Comparison of ENCODE assay signal across 1 cellular context in genomic region chr20:555933-556332, GRCh38.
A peak's percentile ranks its signal among the peaks of the same experiment; 100 is the strongest.
TF ChIP-seq lines count a peak whose summit lies in the region.

No MANE protein-coding gene starts in this region.

TF ChIP-seq in HepG2, 621 proteins besides CTCF, POLR2A, EP300 and RAD21 (continued from another document and continues in another):
- TF ChIP-seq MEIS2 (CRISPR knock-in tag; IDR thresholded peaks at IDR 0.05) = no peak
- TF ChIP-seq ZNF660 (CRISPR knock-in tag; IDR thresholded peaks at IDR 0.05; ENCODE audit: borderline replicate concordance, low read depth) = no peak
- TF ChIP-seq ZNF570 (CRISPR knock-in tag; IDR thresholded peaks at IDR 0.05; ENCODE audit: borderline replicate concordance) = no peak
- TF ChIP-seq ZFP82 (CRISPR knock-in tag; IDR thresholded peaks at IDR 0.05; ENCODE audit: borderline replicate concordance) = no peak
- no peak for TF ChIP-seq ZNF337 (CRISPR knock-in tag; IDR thresholded peaks at IDR 0.05; ENCODE audit: borderline replicate concordance, low read depth)
- no peak for TF ChIP-seq TGIF2 (CRISPR knock-in tag; IDR thresholded peaks at IDR 0.05)
- no peak for TF ChIP-seq ZNF777 (CRISPR knock-in tag; IDR thresholded peaks at IDR 0.05)
- TF ChIP-seq GZF1 (CRISPR knock-in tag; IDR thresholded peaks at IDR 0.05) = no peak
- 0 out of 2 replicates have a peak, but pooled peaks have one; percentile 45 for TF ChIP-seq ESRRA (CRISPR knock-in tag; IDR thresholded peaks at IDR 0.05; ENCODE audit: low read depth)
- TF ChIP-seq NFIC (IDR thresholded peaks at IDR 0.05; ENCODE audit: low read length) = no peak
- TF ChIP-seq REPIN1 (CRISPR knock-in tag; IDR thresholded peaks at IDR 0.05; ENCODE audit: borderline replicate concordance, low read depth) = no peak
- TF ChIP-seq ZNF614 (CRISPR knock-in tag; IDR thresholded peaks at IDR 0.05; ENCODE audit: borderline replicate concordance) = no peak
- TF ChIP-seq TRIM22 (IDR thresholded peaks at IDR 0.05) = no peak
- TF ChIP-seq ZNF121 (CRISPR knock-in tag; IDR thresholded peaks at IDR 0.05) = no peak
- TF ChIP-seq AGO1 (IDR thresholded peaks at IDR 0.05; ENCODE audit: low read depth, low read length, poor library complexity, severe bottlenecking) = no peak
- peak; percentile 13; the same call in 1 of the 2 replicates for TF ChIP-seq PHF20 (CRISPR knock-in tag; IDR thresholded peaks at IDR 0.05)
- no peak for TF ChIP-seq NR1H2 (CRISPR knock-in tag; IDR thresholded peaks at IDR 0.05; ENCODE audit: borderline replicate concordance, low read depth)
- TF ChIP-seq ZNF235 (CRISPR knock-in tag; IDR thresholded peaks at IDR 0.05; ENCODE audit: borderline replicate concordance) = no peak
- TF ChIP-seq REXO4 (CRISPR knock-in tag; IDR thresholded peaks at IDR 0.05; ENCODE audit: borderline replicate concordance) = no peak
- TF ChIP-seq FOSL1 (CRISPR knock-in tag; IDR thresholded peaks at IDR 0.05; ENCODE audit: borderline replicate concordance) = no peak
- TF ChIP-seq ZNF780A (CRISPR knock-in tag; IDR thresholded peaks at IDR 0.05) = no peak
- peak; percentile 61; the same call in 1 of the 2 replicates for TF ChIP-seq PATZ1 (CRISPR knock-in tag; IDR thresholded peaks at IDR 0.05)
- TF ChIP-seq NRL (CRISPR knock-in tag; IDR thresholded peaks at IDR 0.05; ENCODE audit: borderline replicate concordance) = no peak
- no peak for TF ChIP-seq ZNF142 (CRISPR knock-in tag; IDR thresholded peaks at IDR 0.05)
- no peak for TF ChIP-seq STAT6 (CRISPR knock-in tag; IDR thresholded peaks at IDR 0.05; ENCODE audit: borderline replicate concordance)
- TF ChIP-seq ZMAT5 (CRISPR knock-in tag; IDR thresholded peaks at IDR 0.05; ENCODE audit: borderline replicate concordance, low read depth) = no peak
- no peak for TF ChIP-seq ERF (CRISPR knock-in tag; IDR thresholded peaks at IDR 0.05)
- no peak for TF ChIP-seq ZNF724P (CRISPR knock-in tag; IDR thresholded peaks at IDR 0.05; ENCODE audit: borderline replicate concordance)
- no peak for TF ChIP-seq ZNF30 (CRISPR knock-in tag; IDR thresholded peaks at IDR 0.05)
- TF ChIP-seq FOSL2 (CRISPR knock-in tag; IDR thresholded peaks at IDR 0.05) = peak; percentile 19; the same call in 1 of the 2 replicates
- no peak for TF ChIP-seq RFX5 (IDR thresholded peaks at IDR 0.05; ENCODE audit: low read depth, low read length)
- TF ChIP-seq HDAC1 (CRISPR knock-in tag; IDR thresholded peaks at IDR 0.05) = 0 out of 2 replicates have a peak, but pooled peaks have one; percentile 46
- TF ChIP-seq ZNF331 (CRISPR knock-in tag; IDR thresholded peaks at IDR 0.05) = no peak; the same call in 1 of the 2 replicates
- TF ChIP-seq PBX3 (CRISPR knock-in tag; IDR thresholded peaks at IDR 0.05; ENCODE audit: borderline replicate concordance) = no peak
- TF ChIP-seq ZNF572 (CRISPR knock-in tag; IDR thresholded peaks at IDR 0.05) = peak; percentile 41; the same call in 1 of the 2 replicates
- no peak for TF ChIP-seq TMF1 (CRISPR knock-in tag; IDR thresholded peaks at IDR 0.05; ENCODE audit: low read depth)
- no peak for TF ChIP-seq ZNF382 (CRISPR knock-in tag; IDR thresholded peaks at IDR 0.05; ENCODE audit: borderline replicate concordance)
- no peak for TF ChIP-seq HINFP (CRISPR knock-in tag; IDR thresholded peaks at IDR 0.05; ENCODE audit: low read depth)
- no peak for TF ChIP-seq ZNF687 (CRISPR knock-in tag; IDR thresholded peaks at IDR 0.05)
